ENCODE assay signal across 33 cellular contexts in genomic region chr2:98847853-98848252, GRCh38.
"Had no signal": no experiment of that assay in that cellular context is flagged by ENCODE, and none has a peak within 500 bp of the region (broad histone marks: within the 10 kb centered on the region; RNA-seq: fewer than 3 reads in every experiment).

No MANE protein-coding gene starts in this region.

- H3K9me3 ChIP-seq: Peyer's patch, SJSA1, SK-N-SH had no signal

- H3K27ac ChIP-seq: Peyer's patch, SJSA1 had no signal

- ATAC-seq: activated CD4-positive, alpha-beta T cell treated with anti-CD3 and anti-CD28 coated beads for 36 hours; activated CD4-positive, CD25-positive, alpha-beta regulatory T cell treated with anti-CD3 and anti-CD28 coated beads, Interleukin-2, amount 50 U/mL, for 24 hours; activated CD8-positive, alpha-beta memory T cell treated with anti-CD3 and anti-CD28 coated beads, Interleukin-2, amount 10 ng/mL, durations not matched to agents 7 days and 5 days; activated naive CD8-positive, alpha-beta T cell treated with anti-CD3 and anti-CD28 coated beads, Interleukin-2, amount 50 U/mL, for 24 hours; PC-3; WTC11 had no signal

- H3K4me3 ChIP-seq: Peyer's patch, SJSA1 had no signal

- H3K36me3 ChIP-seq: Peyer's patch, SJSA1 had no signal

- H3K27me3 ChIP-seq: Peyer's patch, SJSA1 had no signal

- DNase-seq: activated CD4-positive, alpha-beta memory T cell treated with anti-CD3 and anti-CD28 coated beads, Interleukin-2, amount 10 ng/mL, durations not matched to agents 7 days and 5 days; activated CD4-positive, alpha-beta T cell treated with anti-CD3 and anti-CD28 coated beads for 36 hours; activated CD8-positive, alpha-beta memory T cell treated with anti-CD3 and anti-CD28 coated beads for 24 hours; activated CD8-positive, alpha-beta memory T cell treated with anti-CD3 and anti-CD28 coated beads, Interleukin-2, amount 10 ng/mL, durations not matched to agents 7 days and 5 days; activated CD8-positive, alpha-beta memory T cell treated with anti-CD3 and anti-CD28 coated beads, Interleukin-2, amount 50 U/mL, for 48 hours; activated effector memory CD4-positive, alpha-beta T cell treated with Interleukin-2 at 50 U/mL for 16 hours; activated naive CD4-positive, alpha-beta T cell treated with anti-CD3 and anti-CD28 coated beads, Interleukin-2, amount 10 ng/mL, durations not matched to agents 7 days and 5 days; activated naive CD8-positive, alpha-beta T cell treated with anti-CD3 and anti-CD28 coated beads, Interleukin-2, amount 50 U/mL, for 24 hours; activated T-cell treated with anti-CD3 and anti-CD28 coated beads, Interleukin-2, amount 50 U/mL, for 48 hours; anterior cingulate cortex; Karpas-422; KBM-7; MM.1S; MV-4-11; NCI-H1092; NCI-H1417; NCI-H146; NCI-H187; NCI-H2029 treated with DMSO at 0.1 percent for 48 hours; NCI-H2107; NCI-H2171; NCI-H524; NCI-H69; NCI-H82; NK-92 treated with Interleukin-12 subunit alpha and Interleukin-12 subunit beta, amount 100 ng/mL, for 24 hours; PC-3; Peyer's patch; RPMI8226; SHP77 treated with DMSO at 0.1 percent for 48 hours; SK-N-SH had no signal

- H3K4me1 ChIP-seq: Peyer's patch, SJSA1 had no signal
